Comparison of ENCODE assay signal across 8 cellular contexts in genomic region chr3:141876381-141876890, GRCh38. TPM values are rescaled to one million over a fixed set of nuclear protein-coding genes. Genes with fewer than 3 reads are reported as not detected.
DNase-seq lines count a peak whose midpoint lies in the region; ATAC-seq and TF ChIP-seq lines count a peak whose summit lies in the region.

ATP1B3 (plus strand) TSS chr3:141876643; CDS start chr3:141876802, 159 bp downstream.

- TF ChIP-seq POLR2A in Peyer's patch (IDR thresholded peaks at IDR 0.05) = peak; percentile 91 to 96

- no peaks in the 10 kb centered on the region for H3K27me3 Mint-ChIP-seq in activated T-cell treated with anti-CD3 and anti-CD28 coated beads, Interleukin-2, amount 50 U/mL, for 72 hours (ENCODE audit: low read depth)
- H3K27me3 Mint-ChIP-seq in naive thymus-derived CD4-positive, alpha-beta T cell = no peaks in the 10 kb centered on the region
- H3K27me3 Mint-ChIP-seq in stimulated activated memory B cell treated with anti-CD40 and anti-IgM and Interleukin-4, amounts not matched to agents 10 μg/mL and 1 μg/mL and 100 μg/mL, for 72 hours = no peaks in the 10 kb centered on the region

- DNase-seq in DMS153 treated with DMSO at 0.1 percent for 48 hours (lab: John Stamatoyannopoulos, UW; ENCODE audit: unreplicated experiment) = peak; percentile 76
- DNase-seq in HuH-7 (ENCODE audit: low spot score) = peak; percentile 66
- DNase-seq in Peyer's patch = peak; percentile 79 to 95 (median 93)
- DNase-seq in activated T-cell treated with anti-CD3 and anti-CD28 coated beads, Interleukin-2, amount 50 U/mL, for 72 hours = peak; percentile 89 to 90
- peak; percentile 84 for DNase-seq in fibroblast of gingiva (ENCODE audit: low read depth)
- DNase-seq in naive thymus-derived CD4-positive, alpha-beta T cell = peak; percentile 72 to 90 (median 78)

- POLR2A ChIA-PET in naive thymus-derived CD4-positive, alpha-beta T cell (lab: Charles Lee) = interaction anchor here (3.3 to 5.3 kb wide), 2 partner anchors 80 to 137 kb away, joined by 44 to 49 read pairs; partner anchors contain the start of gene RNF7

- H3K27ac ChIP-seq in Peyer's patch = peak within 1 kb of the TSS; percentile 92 to 100 (median 98)
- peak within 1 kb of the TSS; percentile 98 for H3K27ac ChIP-seq in naive thymus-derived CD4-positive, alpha-beta T cell (ENCODE audit: low read depth, low read length)

- H3K4me3 ChIP-seq in Peyer's patch = peak within 1 kb of the TSS; percentile 85 to 98 (median 92)
- peak within 1 kb of the TSS; percentile 82 for H3K4me3 ChIP-seq in naive thymus-derived CD4-positive, alpha-beta T cell (ENCODE audit: low read length)

- TF ChIP-seq CTCF in Peyer's patch (IDR thresholded peaks at IDR 0.05) = peak in 2 of 6 experiments; percentile 18 to 32

- peaks cover 43% of the 10 kb centered on the region for H3K4me1 Mint-ChIP-seq in activated T-cell treated with anti-CD3 and anti-CD28 coated beads, Interleukin-2, amount 50 U/mL, for 72 hours (ENCODE audit: low read depth)
- H3K4me1 Mint-ChIP-seq in naive thymus-derived CD4-positive, alpha-beta T cell = peaks cover 18 to 42% (median 35%) of the 10 kb centered on the region in 7 donors
- H3K4me1 Mint-ChIP-seq in stimulated activated memory B cell treated with anti-CD40 and anti-IgM and Interleukin-4, amounts not matched to agents 10 μg/mL and 1 μg/mL and 100 μg/mL, for 72 hours = peaks cover 32% of the 10 kb centered on the region

- intact Hi-C loops in naive thymus-derived CD4-positive, alpha-beta T cell (cut with micrococcal nuclease) = loop anchor here (1.0 to 10.0 kb wide), 15 partner anchors 37 to 1126 kb away; partner anchors contain the start of genes SLC25A36 (in 2 of the 2), TFDP2 (in 2 of the 2), U2SURP (in 2 of the 2) and ATR (in 1 of the 2)

- H3K4me1 ChIP-seq in Peyer's patch = peaks cover 0 to 22% (median 3%) of the 10 kb centered on the region in 4 donors
- H3K4me1 ChIP-seq in naive thymus-derived CD4-positive, alpha-beta T cell (ENCODE audit: control insufficient read depth in 2 of 2, insufficient read depth in 2 of 2, low read length in 2 of 2) = peaks cover 3 to 28% of the 10 kb centered on the region in 2 donors

- peaks cover 0 to 2% of the 10 kb centered on the region in 2 donors for H3K36me3 Mint-ChIP-seq in activated T-cell treated with anti-CD3 and anti-CD28 coated beads, Interleukin-2, amount 50 U/mL, for 72 hours (ENCODE audit: insufficient read depth in 2 of 2)
- peaks cover 0 to 2% (median 0%) of the 10 kb centered on the region in 5 donors for H3K36me3 Mint-ChIP-seq in naive thymus-derived CD4-positive, alpha-beta T cell
- H3K36me3 Mint-ChIP-seq in stimulated activated memory B cell treated with anti-CD40 and anti-IgM and Interleukin-4, amounts not matched to agents 10 μg/mL and 1 μg/mL and 100 μg/mL, for 72 hours = peaks cover 2% of the 10 kb centered on the region

- no peaks in the 10 kb centered on the region for H3K36me3 ChIP-seq in Peyer's patch
- H3K36me3 ChIP-seq in naive thymus-derived CD4-positive, alpha-beta T cell (ENCODE audit: control insufficient read depth in 2 of 3, insufficient read depth in 3 of 3, low read length in 3 of 3) = no peaks in the 10 kb centered on the region

- H3K4me3 Mint-ChIP-seq in activated T-cell treated with anti-CD3 and anti-CD28 coated beads, Interleukin-2, amount 50 U/mL, for 72 hours = peak within 1 kb of the TSS; percentile 98
- H3K4me3 Mint-ChIP-seq in naive thymus-derived CD4-positive, alpha-beta T cell = peak within 1 kb of the TSS; percentile 87 to 97 (median 92)
- peak within 1 kb of the TSS; percentile 97 for H3K4me3 Mint-ChIP-seq in stimulated activated memory B cell treated with anti-CD40 and anti-IgM and Interleukin-4, amounts not matched to agents 10 μg/mL and 1 μg/mL and 100 μg/mL, for 72 hours

- no peaks in the 10 kb centered on the region for H3K9me3 ChIP-seq in Peyer's patch
- H3K9me3 ChIP-seq in naive thymus-derived CD4-positive, alpha-beta T cell (ENCODE audit: control insufficient read depth in 2 of 3, low read length in 3 of 3) = no peaks in the 10 kb centered on the region

- no peaks in the 10 kb centered on the region for H3K9me3 Mint-ChIP-seq in activated T-cell treated with anti-CD3 and anti-CD28 coated beads, Interleukin-2, amount 50 U/mL, for 72 hours
- no peaks in the 10 kb centered on the region for H3K9me3 Mint-ChIP-seq in naive thymus-derived CD4-positive, alpha-beta T cell
- H3K9me3 Mint-ChIP-seq in stimulated activated memory B cell treated with anti-CD40 and anti-IgM and Interleukin-4, amounts not matched to agents 10 μg/mL and 1 μg/mL and 100 μg/mL, for 72 hours = no peaks in the 10 kb centered on the region

- peak; percentile 76 for ATAC-seq in GM21526 (IDR thresholded peaks at IDR 0.05; ENCODE audit: low FRiP score, unreplicated experiment)
- ATAC-seq in activated T-cell treated with anti-CD3 and anti-CD28 coated beads, Interleukin-2, amount 50 U/mL, for 72 hours (replicated peaks in 1 of 2) = peak; percentile 80 to 83
- ATAC-seq in naive thymus-derived CD4-positive, alpha-beta T cell = peak; percentile 86
- ATAC-seq in stimulated activated memory B cell treated with anti-CD40 and anti-IgM and Interleukin-4, amounts not matched to agents 10 μg/mL and 1 μg/mL and 100 μg/mL, for 72 hours = peak; percentile 90

- peak within 1 kb of the TSS; percentile 97 for H3K27ac Mint-ChIP-seq in activated T-cell treated with anti-CD3 and anti-CD28 coated beads, Interleukin-2, amount 50 U/mL, for 72 hours
- peak within 1 kb of the TSS; percentile 83 to 96 (median 92) for H3K27ac Mint-ChIP-seq in naive thymus-derived CD4-positive, alpha-beta T cell
- peak within 1 kb of the TSS; percentile 73 for H3K27ac Mint-ChIP-seq in stimulated activated memory B cell treated with anti-CD40 and anti-IgM and Interleukin-4, amounts not matched to agents 10 μg/mL and 1 μg/mL and 100 μg/mL, for 72 hours

- CTCF ChIA-PET in naive thymus-derived CD4-positive, alpha-beta T cell (lab: Charles Lee) = interaction anchor here (0.6 to 3.6 kb wide), 4 partner anchors 9 to 404 kb away, joined by 3 to 39 read pairs (median 8); partner anchors contain the start of gene RNF7

- no peaks in the 10 kb centered on the region for H3K27me3 ChIP-seq in Peyer's patch
- no peaks in the 10 kb centered on the region for H3K27me3 ChIP-seq in naive thymus-derived CD4-positive, alpha-beta T cell (ENCODE audit: control insufficient read depth in 2 of 2, insufficient read depth in 2 of 2, low read length in 2 of 2)

RNA-seq across cellular contexts. Expression of gene ATP1B3, which starts in this region (rescaled TPM):
- 100 to 1,000 TPM in 3 of 4 donors, 10 to 100 TPM in 1; 48.7 to 270 (median 228) TPM for total RNA-seq in Peyer's patch
- total RNA-seq in activated T-cell treated with anti-CD3 and anti-CD28 coated beads, Interleukin-2, amount 50 U/mL, for 72 hours = 100 to 1,000 TPM in 1 of 2 donors, 10 to 100 TPM in 1; 79.8 to 102 TPM
- total RNA-seq in naive thymus-derived CD4-positive, alpha-beta T cell = 100 to 1,000 TPM in 1 of 5 experiments, 10 to 100 TPM in 4; 24.2 to 104 (median 33.9) TPM
- polyA plus RNA-seq in naive thymus-derived CD4-positive, alpha-beta T cell = 10 to 100 TPM; 72.2 to 81.5 TPM

Comparison
In these comparisons a context has a peak if more than half of its experiments do, and no peak if none do; other contexts are left out.
1. Peak in every context shown above with its lines: DNase-seq, ATAC-seq, H3K4me3 ChIP-seq and H3K27ac ChIP-seq.